9 cellular contexts compared by ENCODE assay signal in the genomic region with DNA sequence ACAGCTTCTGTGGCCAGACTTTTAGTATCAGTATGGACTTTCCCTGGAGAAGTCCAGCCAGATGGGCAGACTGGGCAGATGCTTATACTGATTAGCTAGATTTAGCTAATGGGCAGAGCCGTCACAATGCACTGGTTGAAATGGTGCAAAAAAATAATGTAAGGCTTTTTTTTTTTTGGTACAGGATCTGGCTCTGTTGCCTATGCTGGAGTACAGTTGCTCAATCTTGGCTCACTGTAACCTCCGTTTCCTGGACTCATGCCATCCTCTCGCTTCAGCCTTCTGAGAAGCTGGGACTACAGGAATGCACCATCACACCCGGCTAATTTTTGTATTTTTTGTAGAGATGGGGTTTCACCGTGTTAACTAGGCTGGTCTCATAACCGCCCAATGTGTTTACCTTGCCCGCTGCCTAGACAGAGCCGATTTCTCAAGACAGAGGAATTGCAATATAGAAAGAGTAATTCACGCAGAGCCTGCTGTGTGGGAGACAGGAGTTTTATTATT. TPM values are rescaled to one million over a fixed set of nuclear protein-coding genes. Genes with fewer than 3 reads are reported as not detected.
DNase-seq lines count a peak whose midpoint lies in the region; ATAC-seq and TF ChIP-seq lines count a peak whose summit lies in the region.
"Had no signal": no experiment of that assay in that cellular context is flagged by ENCODE, and none has a peak within 500 bp of the region (broad histone marks: within the 10 kb centered on the region; RNA-seq: fewer than 3 reads in every experiment).

No MANE protein-coding gene starts in this region.

- no peaks in the 10 kb centered on the region for H3K27me3 ChIP-seq in Peyer's patch
- no peaks in the 10 kb centered on the region for H3K27me3 ChIP-seq in psoas muscle (ENCODE audit: insufficient read depth in 3 of 3, low read length in 2 of 3)
- no peaks in the 10 kb centered on the region for H3K27me3 ChIP-seq in HAP-1 (ENCODE audit: low read depth)

- in situ Hi-C loops in HAP-1 (cut with MboI; ENCODE audit: low sequenced_read_pairs): no loop called here

- H3K27ac Mint-ChIP-seq in activated CD4-positive, alpha-beta memory T cell treated with anti-CD3 and anti-CD28 coated beads for 36 hours: no peak overlapping the region
- no peak overlapping the region for H3K27ac Mint-ChIP-seq in activated naive CD8-positive, alpha-beta T cell treated with anti-CD3 and anti-CD28 coated beads for 36 hours

- TF ChIP-seq POLR2A in Peyer's patch (IDR thresholded peaks at IDR 0.05): no peak

- H3K4me3 Mint-ChIP-seq in activated CD4-positive, alpha-beta memory T cell treated with anti-CD3 and anti-CD28 coated beads for 36 hours: no peak overlapping the region
- H3K4me3 Mint-ChIP-seq in activated naive CD8-positive, alpha-beta T cell treated with anti-CD3 and anti-CD28 coated beads for 36 hours: no peak overlapping the region
- H3K4me3 Mint-ChIP-seq: activated CD8-positive, alpha-beta T cell treated with anti-CD3 and anti-CD28 coated beads, Interleukin-2, amount 10 ng/mL, durations not matched to agents 7 days and 5 days had no signal

- TF ChIP-seq CTCF in Peyer's patch (IDR thresholded peaks at IDR 0.05): no peak
- no peak for TF ChIP-seq CTCF in psoas muscle (IDR thresholded peaks at IDR 0.05)

- peaks cover 0 to 14% (median 0%) of the 10 kb centered on the region in 4 donors for H3K4me1 ChIP-seq in Peyer's patch
- peaks cover 28% of the 10 kb centered on the region for H3K4me1 ChIP-seq in psoas muscle
- H3K4me1 ChIP-seq in HAP-1: no peaks in the 10 kb centered on the region

- ATAC-seq in psoas muscle (peak; percentile 70 to 95 (median 84)), GM21390 (IDR thresholded peaks at IDR 0.05; ENCODE audit: unreplicated experiment) (no peak)
- ATAC-seq: activated CD8-positive, alpha-beta T cell treated with anti-CD3 and anti-CD28 coated beads, Interleukin-2, amount 10 ng/mL, durations not matched to agents 7 days and 5 days had no signal

- no peaks in the 10 kb centered on the region for H3K36me3 Mint-ChIP-seq in activated CD4-positive, alpha-beta memory T cell treated with anti-CD3 and anti-CD28 coated beads for 36 hours
- H3K36me3 Mint-ChIP-seq in activated naive CD8-positive, alpha-beta T cell treated with anti-CD3 and anti-CD28 coated beads for 36 hours: no peaks in the 10 kb centered on the region

- H3K9me3 Mint-ChIP-seq in activated CD4-positive, alpha-beta memory T cell treated with anti-CD3 and anti-CD28 coated beads for 36 hours: no peaks in the 10 kb centered on the region
- no peaks in the 10 kb centered on the region for H3K9me3 Mint-ChIP-seq in activated naive CD8-positive, alpha-beta T cell treated with anti-CD3 and anti-CD28 coated beads for 36 hours

- peak; percentile 86 for DNase-seq in EH (ENCODE audit: low read depth)
- DNase-seq in Peyer's patch: peak in 1 of 3 donors; percentile 72
- DNase-seq in fibroblast of peridontal ligament (ENCODE audit: extremely low read depth): peak; percentile 96
- DNase-seq in psoas muscle: peak; percentile 60 to 77
- DNase-seq in activated CD4-positive, alpha-beta memory T cell treated with anti-CD3 and anti-CD28 coated beads for 36 hours: no peak
- DNase-seq in HAP-1 (ENCODE audit: low spot score in 2 of 2): no peak
- DNase-seq in activated naive CD8-positive, alpha-beta T cell treated with anti-CD3 and anti-CD28 coated beads for 36 hours: no peak
- DNase-seq: activated CD8-positive, alpha-beta T cell treated with anti-CD3 and anti-CD28 coated beads, Interleukin-2, amount 10 ng/mL, durations not matched to agents 7 days and 5 days had no signal

- H3K27me3 Mint-ChIP-seq in activated CD4-positive, alpha-beta memory T cell treated with anti-CD3 and anti-CD28 coated beads for 36 hours: no peaks in the 10 kb centered on the region
- no peaks in the 10 kb centered on the region for H3K27me3 Mint-ChIP-seq in activated naive CD8-positive, alpha-beta T cell treated with anti-CD3 and anti-CD28 coated beads for 36 hours

- H3K36me3 ChIP-seq in Peyer's patch (no peaks in the 10 kb centered on the region), psoas muscle (ENCODE audit: insufficient read depth in 1 of 2, low read depth in 1 of 2) (no peaks in the 10 kb centered on the region), HAP-1 (replicated peaks) (no peaks in the 10 kb centered on the region)

- WGBS in psoas muscle, 3 donors: 14 to 15% (median 14%) methylated on average over 9 of the region's 9 CpGs

- CTCF ChIA-PET in activated CD4-positive, alpha-beta memory T cell treated with anti-CD3 and anti-CD28 coated beads for 36 hours (lab: Charles Lee): interaction anchor here (0.9 to 1.3 kb wide), 3 partner anchors 11 to 119 kb away, joined by 3 to 4 read pairs (median 3); no protein-coding TSS in a partner anchor

- H3K9me3 ChIP-seq in Peyer's patch (no peaks in the 10 kb centered on the region), psoas muscle (no peaks in the 10 kb centered on the region), HAP-1 (no peaks in the 10 kb centered on the region)

- H3K27ac ChIP-seq in Peyer's patch (peak overlapping the region in 3 of 4 donors; percentile 40 to 63 (median 58)), psoas muscle (peak overlapping the region; percentile 36)

- POLR2A ChIA-PET in activated CD4-positive, alpha-beta memory T cell treated with anti-CD3 and anti-CD28 coated beads for 36 hours (lab: Charles Lee): no interaction called here

- no peak overlapping the region for H3K4me3 ChIP-seq in Peyer's patch
- H3K4me3 ChIP-seq in psoas muscle: no peak overlapping the region
- H3K4me3 ChIP-seq in HAP-1: no peak overlapping the region

- H3K4me1 Mint-ChIP-seq in activated CD4-positive, alpha-beta memory T cell treated with anti-CD3 and anti-CD28 coated beads for 36 hours (ENCODE audit: low read depth): peaks cover 8% of the 10 kb centered on the region
- H3K4me1 Mint-ChIP-seq in activated naive CD8-positive, alpha-beta T cell treated with anti-CD3 and anti-CD28 coated beads for 36 hours: peaks cover 10% of the 10 kb centered on the region

- intact Hi-C loops in psoas muscle (cut with DNase I): loop anchor here in 1 of 2 donors (5.0 kb wide), 1 partner anchor 77 kb away; the partner anchor contains the start of gene ZBTB9
- intact Hi-C loops in activated CD4-positive, alpha-beta memory T cell treated with anti-CD3 and anti-CD28 coated beads for 36 hours (cut with micrococcal nuclease): no loop called here

RNA-seq across cellular contexts. Expression of gene KIFC1, which starts 16.4 kb away (rescaled TPM):
- total RNA-seq in Peyer's patch (10 to 100 TPM; 10.9 to 28.1 (median 18.3) TPM), psoas muscle (under 1 TPM in 3 of 4 donors, not detected in 1; 0.17 to 0.27 (median 0.25) TPM)
- polyA plus RNA-seq in psoas muscle: 1 to 10 TPM in 1 of 3 donors, under 1 TPM in 2; 0.15 to 1.0 (median 0.19) TPM
- total RNA-seq in activated CD4-positive, alpha-beta memory T cell treated with anti-CD3 and anti-CD28 coated beads for 36 hours: 100 to 1,000 TPM in 1 of 2 experiments, 10 to 100 TPM in 1; 94.6 to 103 TPM
- 10 to 100 TPM; 74.1 to 76.9 TPM for total RNA-seq in activated naive CD8-positive, alpha-beta T cell treated with anti-CD3 and anti-CD28 coated beads for 36 hours

RNA-seq across cellular contexts. Expression of gene PHF1, which starts 35.6 kb away (rescaled TPM):
- total RNA-seq in Peyer's patch (10 to 100 TPM; 46.8 to 86.1 (median 77.3) TPM), psoas muscle (10 to 100 TPM; 40.5 to 57.5 (median 50.5) TPM)
- 10 to 100 TPM; 65.6 to 84.8 (median 78.3) TPM for polyA plus RNA-seq in psoas muscle
- 10 to 100 TPM; 32.4 to 42.3 TPM for total RNA-seq in activated CD4-positive, alpha-beta memory T cell treated with anti-CD3 and anti-CD28 coated beads for 36 hours
- total RNA-seq in activated naive CD8-positive, alpha-beta T cell treated with anti-CD3 and anti-CD28 coated beads for 36 hours: 10 to 100 TPM; 23.5 to 26.0 TPM

RNA-seq across cellular contexts. Expression of gene CUTA, which starts 42.7 kb away (rescaled TPM):
- total RNA-seq in Peyer's patch: 100 to 1,000 TPM in 2 of 4 donors, 10 to 100 TPM in 2; 43.7 to 134 (median 96.2) TPM
- total RNA-seq in psoas muscle: 100 to 1,000 TPM in 2 of 4 donors, 10 to 100 TPM in 2; 75.4 to 121 (median 95.6) TPM
- 100 to 1,000 TPM in 2 of 3 donors, 10 to 100 TPM in 1; 99.9 to 126 (median 125) TPM for polyA plus RNA-seq in psoas muscle
- total RNA-seq in activated CD4-positive, alpha-beta memory T cell treated with anti-CD3 and anti-CD28 coated beads for 36 hours: 100 to 1,000 TPM; 190 to 198 TPM
- 100 to 1,000 TPM; 125 to 126 TPM for total RNA-seq in activated naive CD8-positive, alpha-beta T cell treated with anti-CD3 and anti-CD28 coated beads for 36 hours

RNA-seq across cellular contexts. Expression of gene SYNGAP1, which starts 44.7 kb away (rescaled TPM):
- total RNA-seq in Peyer's patch: 10 to 100 TPM in 3 of 4 donors, 1 to 10 TPM in 1; 5.4 to 42.1 (median 15.0) TPM
- 1 to 10 TPM; 1.9 to 4.3 (median 2.2) TPM for total RNA-seq in psoas muscle
- polyA plus RNA-seq in psoas muscle: 1 to 10 TPM in 2 of 3 donors, under 1 TPM in 1; 0.70 to 2.2 (median 1.5) TPM
- 10 to 100 TPM; 34.3 to 35.8 TPM for total RNA-seq in activated CD4-positive, alpha-beta memory T cell treated with anti-CD3 and anti-CD28 coated beads for 36 hours
- total RNA-seq in activated naive CD8-positive, alpha-beta T cell treated with anti-CD3 and anti-CD28 coated beads for 36 hours: 10 to 100 TPM; 26.4 to 29.3 TPM

RNA-seq across cellular contexts. Expression of gene DAXX, which starts 52.4 kb away (rescaled TPM):
- total RNA-seq in Peyer's patch (10 to 100 TPM; 40.1 to 86.6 (median 45.9) TPM), psoas muscle (10 to 100 TPM; 22.2 to 36.4 (median 34.2) TPM)
- 10 to 100 TPM; 39.3 to 76.8 (median 59.7) TPM for polyA plus RNA-seq in psoas muscle
- 10 to 100 TPM; 60.5 to 64.1 TPM for total RNA-seq in activated CD4-positive, alpha-beta memory T cell treated with anti-CD3 and anti-CD28 coated beads for 36 hours
- total RNA-seq in activated naive CD8-positive, alpha-beta T cell treated with anti-CD3 and anti-CD28 coated beads for 36 hours: 10 to 100 TPM; 84.8 to 94.3 TPM

Comparison
In these comparisons a context has a peak if more than half of its experiments do, and no peak if none do; other contexts are left out.
1. DNase-seq: peak in EH (single experiment), fibroblast of peridontal ligament (single experiment) and psoas muscle (2 of 2); none in activated CD4-positive, alpha-beta memory T cell treated with anti-CD3 and anti-CD28 coated beads for 36 hours (single experiment), HAP-1 (0 of 2) and activated naive CD8-positive, alpha-beta T cell treated with anti-CD3 and anti-CD28 coated beads for 36 hours (single experiment).
2. RNA of gene KIFC1, which starts 16.4 kb away (total RNA-seq): 94.6 to 103 TPM in activated CD4-positive, alpha-beta memory T cell treated with anti-CD3 and anti-CD28 coated beads for 36 hours, 74.1 to 76.9 TPM in activated naive CD8-positive, alpha-beta T cell treated with anti-CD3 and anti-CD28 coated beads for 36 hours and 10.9 to 28.1 TPM in Peyer's patch; 0.17 to 0.27 TPM in psoas muscle; every median in the first group is over 4 times any median in the second.